Comparison of ENCODE assay signal across 17 cellular contexts in the genomic region with DNA sequence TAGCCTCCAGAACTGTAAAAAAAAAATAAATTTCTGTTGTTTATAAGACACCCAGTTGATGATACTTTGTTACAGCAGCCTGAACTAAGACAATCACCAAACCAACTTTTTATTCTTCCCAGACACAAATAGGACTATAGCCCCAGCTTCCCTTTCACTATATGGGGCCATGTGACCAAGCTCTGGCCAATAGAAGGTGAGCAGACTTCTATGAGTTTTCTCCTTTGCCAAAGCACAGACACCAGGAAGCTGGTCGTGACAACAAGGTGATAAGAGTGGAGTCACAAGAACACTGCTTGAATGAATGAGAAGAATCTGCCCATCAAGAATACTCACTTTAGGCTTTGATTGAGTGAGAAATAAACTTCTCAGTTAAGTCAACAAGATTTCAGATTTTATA.
"Had no signal": no experiment of that assay in that cellular context is flagged by ENCODE, and none has a peak within 500 bp of the region (broad histone marks: within the 10 kb centered on the region; RNA-seq: fewer than 3 reads in every experiment).

No MANE protein-coding gene starts in this region.

- H3K36me3 ChIP-seq: brain microvascular endothelial cell, heart left ventricle, left lung had no signal

- H3K36me3 Mint-ChIP-seq: activated naive CD8-positive, alpha-beta T cell had no signal

- H3K4me3 Mint-ChIP-seq: activated naive CD8-positive, alpha-beta T cell; activated T-cell treated with anti-CD3 and anti-CD28 coated beads, Interleukin-2, amount 50 U/mL, for 24 hours; stimulated activated naive CD8-positive, alpha-beta T cell treated with anti-CD3 and anti-CD28 coated beads, Interleukin-15, Interleukin-2, amounts not matched to agents 100 ng/mL and 50 ng/mL, for 24 hours had no signal

- H3K27ac Mint-ChIP-seq: activated naive CD8-positive, alpha-beta T cell; activated T-cell treated with anti-CD3 and anti-CD28 coated beads, Interleukin-2, amount 50 U/mL, for 24 hours; stimulated activated naive CD8-positive, alpha-beta T cell treated with anti-CD3 and anti-CD28 coated beads, Interleukin-15, Interleukin-2, amounts not matched to agents 100 ng/mL and 50 ng/mL, for 24 hours had no signal

- ATAC-seq: activated CD4-positive, CD25-positive, alpha-beta regulatory T cell treated with anti-CD3 and anti-CD28 coated beads, Interleukin-2, amount 50 U/mL, for 24 hours; heart left ventricle; left lung had no signal

- H3K4me3 ChIP-seq: dorsolateral prefrontal cortex, heart left ventricle, left lung, testis had no signal

- H3K9me3 Mint-ChIP-seq: activated T-cell treated with anti-CD3 and anti-CD28 coated beads, Interleukin-2, amount 50 U/mL, for 24 hours; stimulated activated naive CD8-positive, alpha-beta T cell treated with anti-CD3 and anti-CD28 coated beads, Interleukin-15, Interleukin-2, amounts not matched to agents 100 ng/mL and 50 ng/mL, for 24 hours had no signal

- H3K27me3 Mint-ChIP-seq: activated naive CD8-positive, alpha-beta T cell; activated T-cell treated with anti-CD3 and anti-CD28 coated beads, Interleukin-2, amount 50 U/mL, for 24 hours; stimulated activated naive CD8-positive, alpha-beta T cell treated with anti-CD3 and anti-CD28 coated beads, Interleukin-15, Interleukin-2, amounts not matched to agents 100 ng/mL and 50 ng/mL, for 24 hours had no signal

- H3K4me1 ChIP-seq: heart left ventricle, left lung, testis had no signal

- DNase-seq: activated CD4-positive, alpha-beta T cell treated with anti-CD3 and anti-CD28 coated beads, Interleukin-2, amount 50 U/mL, for 4 hours; activated gamma-delta T cell; activated T-cell treated with anti-CD3 and anti-CD28 coated beads, Interleukin-2, amount 50 U/mL, for 24 hours; amygdala; dorsolateral prefrontal cortex; foreskin melanocyte; heart left ventricle; left lung; mesenchymal stem cell; stimulated activated CD4-positive, alpha-beta T cell treated with anti-CD3 and anti-CD28 coated beads, Interleukin-4, amount 100 ng/mL, for 1 hour; T-helper 2 cell; testis had no signal

- H3K9me3 ChIP-seq: left lung, testis had no signal

- FAIRE-seq: TTC549 had no signal
